ENCODE assay signal across 10 cellular contexts in the genomic region with DNA sequence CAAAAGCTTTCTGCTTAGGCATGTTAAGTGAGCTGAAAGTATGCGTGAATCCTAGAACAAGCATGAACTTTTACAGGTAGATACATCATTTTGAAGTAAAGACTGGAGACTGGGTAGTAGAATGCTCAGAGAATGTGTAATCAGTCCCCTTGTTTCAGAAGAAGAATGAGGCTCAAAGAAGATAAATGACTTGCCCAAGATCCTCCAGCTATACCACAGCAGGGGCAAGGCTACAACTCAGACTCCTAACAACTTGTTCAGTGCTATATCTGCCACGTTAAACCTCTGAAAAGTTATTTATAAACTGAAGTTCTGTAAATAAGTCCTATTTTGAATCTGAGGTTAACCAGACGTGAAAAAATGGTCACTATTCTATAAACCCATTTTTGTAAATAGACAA. TPM values are rescaled to one million over a fixed set of nuclear protein-coding genes. Genes with fewer than 3 reads are reported as not detected.
DNase-seq lines count a peak whose midpoint lies in the region; ATAC-seq and TF ChIP-seq lines count a peak whose summit lies in the region.
"Had no signal": no experiment of that assay in that cellular context is flagged by ENCODE, and none has a peak within 500 bp of the region (broad histone marks: within the 10 kb centered on the region; RNA-seq: fewer than 3 reads in every experiment).

No MANE protein-coding gene starts in this region.

- peaks cover 58% of the 10 kb centered on the region for H3K4me1 ChIP-seq in GM23338 (ENCODE audit: insufficient read depth)
- H3K4me1 ChIP-seq in tibial artery, result peaks cover 0 to 29% (median 10%) of the 10 kb centered on the region in 4 donors

- H3K36me3 ChIP-seq in GM23338 (ENCODE audit: insufficient read depth) (no peaks in the 10 kb centered on the region), tibial artery (no peaks in the 10 kb centered on the region)

- H2AFZ ChIP-seq in GM23338, result no peak overlapping the region

- peak overlapping the region; percentile 31; the same call in 1 of the 2 replicates for H3K27ac Mint-ChIP-seq in GM23338
- peak overlapping the region; percentile 97 to 100 for H3K27ac Mint-ChIP-seq in T-cell
- H3K27ac Mint-ChIP-seq in natural killer cell treated with Interleukin-12 subunit alpha and Interleukin-12 subunit beta and Interleukin-15 and Interleukin-18, amount 100 ng/mL, for 72 hours, result peak overlapping the region; percentile 84 to 89

- CTCF ChIA-PET in T-cell (lab: Charles Lee), result interaction anchor here (0.7 to 7.8 kb wide), 24 partner anchors 11 to 103 kb away, joined by 3 to 160 read pairs (median 8); no protein-coding TSS in a partner anchor

- no peak overlapping the region for H3K4me2 ChIP-seq in GM23338

- H4K20me1 ChIP-seq in GM23338 (replicated peaks; ENCODE audit: insufficient read depth), result no peaks in the 10 kb centered on the region

- H3F3A ChIP-seq in GM23338 (replicated peaks; ENCODE audit: low read depth), result no peaks in the 10 kb centered on the region

- intact Hi-C loops in tibial artery (cut with DNase I; ENCODE audit: low total_unique reads), result no loop called here

- ATAC-seq in GM18861 (IDR thresholded peaks at IDR 0.05; ENCODE audit: unreplicated experiment) (peak; percentile 26), GM23338 (no peak), T-cell (replicated peaks in 1 of 4) (peak in 3 of 4 experiments; percentile 16 to 24 (median 19))
- peak in 1 of 2 donors; percentile 65 for ATAC-seq in natural killer cell treated with Interleukin-12 subunit alpha and Interleukin-12 subunit beta and Interleukin-15 and Interleukin-18, amount 100 ng/mL, for 72 hours
- ATAC-seq: K562 had no signal

- H3K9me3 Mint-ChIP-seq in GM23338 (no peaks in the 10 kb centered on the region; the same call in 2 of the 3 replicates), T-cell (no peaks in the 10 kb centered on the region)
- no peaks in the 10 kb centered on the region for H3K9me3 Mint-ChIP-seq in natural killer cell treated with Interleukin-12 subunit alpha and Interleukin-12 subunit beta and Interleukin-15 and Interleukin-18, amount 100 ng/mL, for 72 hours

- H3K4me3 Mint-ChIP-seq in GM23338, result peak overlapping the region; percentile 29; the same call in 1 of the 3 replicates
- peak overlapping the region; percentile 93 to 98 (median 96) for H3K4me3 Mint-ChIP-seq in T-cell
- H3K4me3 Mint-ChIP-seq in natural killer cell treated with Interleukin-12 subunit alpha and Interleukin-12 subunit beta and Interleukin-15 and Interleukin-18, amount 100 ng/mL, for 72 hours, result peak overlapping the region; percentile 83

- POLR2A ChIA-PET in T-cell (lab: Charles Lee), result interaction anchor here (0.5 to 4.3 kb wide), 8 partner anchors 11 to 356 kb away, joined by 3 to 22 read pairs (median 4); no protein-coding TSS in a partner anchor

- no peaks in the 10 kb centered on the region for H3K9me3 ChIP-seq in tibial artery

- no peak overlapping the region for H3K27ac ChIP-seq in GM23338 (ENCODE audit: low read depth)
- no peak overlapping the region for H3K27ac ChIP-seq in tibial artery

- no peak for DNase-seq in GM23338 (ENCODE audit: low spot score)
- no peak for DNase-seq in T-cell
- DNase-seq in natural killer cell treated with Interleukin-12 subunit alpha and Interleukin-12 subunit beta and Interleukin-15 and Interleukin-18, amount 100 ng/mL, for 72 hours (ENCODE audit: low spot score), result no peak
- no peak for DNase-seq in germinal center (ENCODE audit: low spot score)
- DNase-seq in DMS79 treated with DMSO at 0.1 percent for 48 hours (lab: John Stamatoyannopoulos, UW), result no peak
- DNase-seq in tibial artery, result no peak
- DNase-seq: aorta; stimulated activated naive CD4-positive, alpha-beta T cell treated with Interleukin-2 at 50 U/mL for 16 hours had no signal

- H3K27me3 Mint-ChIP-seq in GM23338 (ENCODE audit: insufficient read depth, low read depth, poor library complexity) (no peaks in the 10 kb centered on the region), T-cell (no peaks in the 10 kb centered on the region)
- no peaks in the 10 kb centered on the region for H3K27me3 Mint-ChIP-seq in natural killer cell treated with Interleukin-12 subunit alpha and Interleukin-12 subunit beta and Interleukin-15 and Interleukin-18, amount 100 ng/mL, for 72 hours

- H3K9me2 ChIP-seq in GM23338 (ENCODE audit: insufficient read depth), result no peaks in the 10 kb centered on the region

- TF ChIP-seq CTCF in GM23338 (conservative IDR thresholded peaks at IDR 0.05; ENCODE audit: low read depth in 2 of 2) (no peak), tibial artery (IDR thresholded peaks at IDR 0.05) (no peak)

- H3K36me3 Mint-ChIP-seq in GM23338 (ENCODE audit: low read depth) (no peaks in the 10 kb centered on the region), T-cell (peaks cover 72% of the 10 kb centered on the region)
- H3K36me3 Mint-ChIP-seq in natural killer cell treated with Interleukin-12 subunit alpha and Interleukin-12 subunit beta and Interleukin-15 and Interleukin-18, amount 100 ng/mL, for 72 hours, result peaks cover under 1% of the 10 kb centered on the region

- H3K4me1 Mint-ChIP-seq in GM23338 (peaks cover 68% of the 10 kb centered on the region), T-cell (peaks cover 53 to 73% (median 62%) of the 10 kb centered on the region in 3 donors)
- peaks cover 66 to 93% of the 10 kb centered on the region in 2 donors for H3K4me1 Mint-ChIP-seq in natural killer cell treated with Interleukin-12 subunit alpha and Interleukin-12 subunit beta and Interleukin-15 and Interleukin-18, amount 100 ng/mL, for 72 hours (ENCODE audit: low read depth in 2 of 2)

- no peak overlapping the region for H3K4me3 ChIP-seq in GM23338
- H3K4me3 ChIP-seq in tibial artery, result no peak overlapping the region
- H3K4me3 ChIP-seq: K562 had no signal

- H3K27me3 ChIP-seq in GM23338 (ENCODE audit: insufficient read depth), result no peaks in the 10 kb centered on the region
- no peaks in the 10 kb centered on the region for H3K27me3 ChIP-seq in tibial artery

- peaks cover 35% of the 10 kb centered on the region for H3K79me2 ChIP-seq in GM23338 (replicated peaks; ENCODE audit: insufficient read depth)

TF ChIP-seq in GM23338, 12 proteins besides CTCF, POLR2A, EP300 and RAD21:
- no peak for TF ChIP-seq NANOG (IDR thresholded peaks at IDR 0.05; ENCODE audit: borderline replicate concordance)
- TF ChIP-seq, protein P1, sequence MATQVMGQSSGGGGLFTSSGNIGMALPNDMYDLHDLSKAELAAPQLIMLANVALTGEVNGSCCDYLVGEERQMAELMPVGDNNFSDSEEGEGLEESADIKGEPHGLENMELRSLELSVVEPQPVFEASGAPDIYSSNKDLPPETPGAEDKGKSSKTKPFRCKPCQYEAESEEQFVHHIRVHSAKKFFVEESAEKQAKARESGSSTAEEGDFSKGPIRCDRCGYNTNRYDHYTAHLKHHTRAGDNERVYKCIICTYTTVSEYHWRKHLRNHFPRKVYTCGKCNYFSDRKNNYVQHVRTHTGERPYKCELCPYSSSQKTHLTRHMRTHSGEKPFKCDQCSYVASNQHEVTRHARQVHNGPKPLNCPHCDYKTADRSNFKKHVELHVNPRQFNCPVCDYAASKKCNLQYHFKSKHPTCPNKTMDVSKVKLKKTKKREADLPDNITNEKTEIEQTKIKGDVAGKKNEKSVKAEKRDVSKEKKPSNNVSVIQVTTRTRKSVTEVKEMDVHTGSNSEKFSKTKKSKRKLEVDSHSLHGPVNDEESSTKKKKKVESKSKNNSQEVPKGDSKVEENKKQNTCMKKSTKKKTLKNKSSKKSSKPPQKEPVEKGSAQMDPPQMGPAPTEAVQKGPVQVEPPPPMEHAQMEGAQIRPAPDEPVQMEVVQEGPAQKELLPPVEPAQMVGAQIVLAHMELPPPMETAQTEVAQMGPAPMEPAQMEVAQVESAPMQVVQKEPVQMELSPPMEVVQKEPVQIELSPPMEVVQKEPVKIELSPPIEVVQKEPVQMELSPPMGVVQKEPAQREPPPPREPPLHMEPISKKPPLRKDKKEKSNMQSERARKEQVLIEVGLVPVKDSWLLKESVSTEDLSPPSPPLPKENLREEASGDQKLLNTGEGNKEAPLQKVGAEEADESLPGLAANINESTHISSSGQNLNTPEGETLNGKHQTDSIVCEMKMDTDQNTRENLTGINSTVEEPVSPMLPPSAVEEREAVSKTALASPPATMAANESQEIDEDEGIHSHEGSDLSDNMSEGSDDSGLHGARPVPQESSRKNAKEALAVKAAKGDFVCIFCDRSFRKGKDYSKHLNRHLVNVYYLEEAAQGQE (IDR thresholded peaks at IDR 0.05; ENCODE audit: unreplicated experiment), result no peak
- no peak for TF ChIP-seq JUNB (IDR thresholded peaks at IDR 0.05; ENCODE audit: unreplicated experiment)

RNA-seq across cellular contexts. Expression of gene RIPOR2, which starts 2.9 kb away (rescaled TPM):
- total RNA-seq in GM23338 (2014; rRNA removed; shearing (Covaris generic)), result 22.5 TPM in 2 replicates
- polyA plus RNA-seq in GM23338 (2016; fragmentation: Nextera tagmentation; extraction: Ambion mirVana), result 8.8 and 9.5 TPM in 2 replicates
- 100 to 1,000 TPM; 381 to 480 (median 441) TPM for total RNA-seq in T-cell
- total RNA-seq in natural killer cell treated with Interleukin-12 subunit alpha and Interleukin-12 subunit beta and Interleukin-15 and Interleukin-18, amount 100 ng/mL, for 72 hours, result 10 to 100 TPM; 58.7 to 88.4 TPM

Comparison
In these comparisons a context has a peak if more than half of its experiments do, and no peak if none do; other contexts are left out.
1. H3K27ac Mint-ChIP-seq: peak in every context shown above with its lines; median percentile 98 in T-cell; 86 in natural killer cell treated with Interleukin-12 subunit alpha and Interleukin-12 subunit beta and Interleukin-15 and Interleukin-18, amount 100 ng/mL, for 72 hours; 31 in GM23338.
2. H3K4me3 Mint-ChIP-seq: peak in every context shown above with its lines; median percentile 96 in T-cell; 83 in natural killer cell treated with Interleukin-12 subunit alpha and Interleukin-12 subunit beta and Interleukin-15 and Interleukin-18, amount 100 ng/mL, for 72 hours; 29 in GM23338.
3. RNA of gene RIPOR2, which starts 2.9 kb away (total RNA-seq): 381 to 480 TPM in T-cell; 58.7 to 88.4 TPM in natural killer cell treated with Interleukin-12 subunit alpha and Interleukin-12 subunit beta and Interleukin-15 and Interleukin-18, amount 100 ng/mL, for 72 hours and 22.5 TPM in GM23338; every median in the first group is over 4 times any median in the second.